2 cellular contexts compared by ENCODE assay signal in genomic region chr22:23700706-23701105, GRCh38.
TF ChIP-seq lines count a peak whose summit lies in the region.

No MANE protein-coding gene starts in this region.

TF ChIP-seq in IMR-90, 13 proteins besides CTCF, POLR2A, EP300 and RAD21:
- peak; percentile 55; the same call in 1 of the 2 replicates for TF ChIP-seq BHLHE40 (IDR thresholded peaks at IDR 0.05; ENCODE audit: low read depth, low read length)
- TF ChIP-seq MAFK (IDR thresholded peaks at IDR 0.05; ENCODE audit: low read depth, low read length), result no peak

TF ChIP-seq in endothelial cell of umbilical vein, 7 proteins besides CTCF, POLR2A, EP300 and RAD21:
- TF ChIP-seq JUN (IDR thresholded peaks at IDR 0.05; ENCODE audit: borderline replicate concordance, insufficient read depth, insufficient read length, low read depth) (no peak), MYC (IDR thresholded peaks at IDR 0.05; ENCODE audit: low read depth, low read length) (no peak), MAX (IDR thresholded peaks at IDR 0.05; ENCODE audit: insufficient read depth, insufficient read length) (no peak), POLR2AphosphoS5 (IDR thresholded peaks at IDR 0.05; ENCODE audit: insufficient read depth, low read depth, low read length) (no peak), EZH2 (IDR thresholded peaks at IDR 0.05; ENCODE audit: borderline replicate concordance, low read depth, low read length, severe bottlenecking) (no peak), GATA2 (IDR thresholded peaks at IDR 0.05; ENCODE audit: insufficient read depth, insufficient read length, low read depth, low read length) (no peak), FOS (IDR thresholded peaks at IDR 0.05; ENCODE audit: borderline replicate concordance, insufficient read depth, low read length) (no peak)
